8 cellular contexts compared by ENCODE assay signal in genomic region chr7:100335566-100336466, GRCh38. TPM values are rescaled to one million over a fixed set of nuclear protein-coding genes. Genes with fewer than 3 reads are reported as not detected.
DNase-seq lines count a peak whose midpoint lies in the region; ATAC-seq and TF ChIP-seq lines count a peak whose summit lies in the region.
"Not testable (repeated sequence)": the region's sequence is repeated elsewhere in the genome, so short reads cannot be mapped to it uniquely, and the experiment has no call there.

No MANE protein-coding gene starts in this region.

- TF ChIP-seq POLR2A in Raji (IDR thresholded peaks at IDR 0.05; ENCODE audit: insufficient read depth, low read depth, low read length): peak; percentile 97

- H3K27me3 Mint-ChIP-seq in stimulated activated naive CD8-positive, alpha-beta T cell treated with anti-CD3 and anti-CD28 coated beads, Interleukin-15, amount 100 ng/mL, for 72 hours: not testable (repeated sequence)

- peaks cover 39% of the 10 kb centered on the region for H3K4me1 Mint-ChIP-seq in stimulated activated naive CD8-positive, alpha-beta T cell treated with anti-CD3 and anti-CD28 coated beads, Interleukin-15, amount 100 ng/mL, for 72 hours

- not testable (repeated sequence) for H3K4me2 ChIP-seq in neural cell (ENCODE audit: low read length)

- H2AFZ ChIP-seq in neural cell (ENCODE audit: low read depth, low read length): peak overlapping the region; percentile 56

- not testable (repeated sequence) for H3K79me2 ChIP-seq in neural cell (replicated peaks; ENCODE audit: insufficient read depth, low read length)

- H3K36me3 ChIP-seq in H7 (replicated peaks; ENCODE audit: control insufficient read depth, insufficient read depth, low read length); neural cell (ENCODE audit: insufficient read depth, low read length): not testable (repeated sequence)

- not testable (repeated sequence) for H3K9me2 ChIP-seq in neural cell (ENCODE audit: insufficient read depth, low read length)

- peak overlapping the region; percentile 79 for H3K9ac ChIP-seq in neural cell (ENCODE audit: low read length)

- peak overlapping the region; percentile 74 for H3K4me3 ChIP-seq in H7 (ENCODE audit: insufficient read depth, low read depth, low read length)
- H3K4me3 ChIP-seq in neural cell (ENCODE audit: low read length): peak overlapping the region; percentile 73

- not testable (repeated sequence) for H3K9me3 Mint-ChIP-seq in stimulated activated naive CD8-positive, alpha-beta T cell treated with anti-CD3 and anti-CD28 coated beads, Interleukin-15, amount 100 ng/mL, for 72 hours

- H3K27me3 ChIP-seq in H7 (ENCODE audit: control insufficient read depth, insufficient read depth, low read length); neural cell (ENCODE audit: insufficient read depth, low read depth, low read length): not testable (repeated sequence)

- TF ChIP-seq CTCF in neural cell (IDR thresholded peaks at IDR 0.05; ENCODE audit: poor library complexity, severe bottlenecking): peak; percentile 38

- H3K27ac ChIP-seq in neural cell (ENCODE audit: low read length): peak overlapping the region; percentile 85

- TF ChIP-seq EP300 in neural cell (conservative IDR thresholded peaks at IDR 0.05; ENCODE audit: poor library complexity, severe bottlenecking): peak; percentile 26

- peak overlapping the region; percentile 96 for H3K4me3 Mint-ChIP-seq in stimulated activated naive CD8-positive, alpha-beta T cell treated with anti-CD3 and anti-CD28 coated beads, Interleukin-15, amount 100 ng/mL, for 72 hours

- TF ChIP-seq RAD21 in neural cell (conservative IDR thresholded peaks at IDR 0.05): not testable (repeated sequence)

- ATAC-seq in stimulated activated naive CD8-positive, alpha-beta T cell treated with anti-CD3 and anti-CD28 coated beads, Interleukin-15, amount 100 ng/mL, for 72 hours: peak; percentile 96

- H3F3A ChIP-seq in neural cell (ENCODE audit: insufficient read depth, low read length, poor library complexity, severe bottlenecking): not testable (repeated sequence)

- H3K9me3 ChIP-seq in neural cell (ENCODE audit: low read length): not testable (repeated sequence)

- not testable (repeated sequence) for H4K20me1 ChIP-seq in neural cell (ENCODE audit: insufficient read depth)

- H3K27ac Mint-ChIP-seq in stimulated activated naive CD8-positive, alpha-beta T cell treated with anti-CD3 and anti-CD28 coated beads, Interleukin-15, amount 100 ng/mL, for 72 hours: peak overlapping the region; percentile 94 to 97

- DNase-seq in ELR (ENCODE audit: low read depth) (peak; percentile 92), H7 (peak; percentile 96), M059J (ENCODE audit: low read depth) (peak; percentile 95), fibroblast of the conjunctiva (ENCODE audit: low read depth) (peak; percentile 85)
- DNase-seq in activated effector memory CD4-positive, alpha-beta T cell treated with anti-CD3 and anti-CD28 coated beads, Interleukin-2, amount 50 U/mL, for 16 hours: peak; percentile 96
- DNase-seq in stimulated activated naive CD8-positive, alpha-beta T cell treated with anti-CD3 and anti-CD28 coated beads, Interleukin-15, amount 100 ng/mL, for 72 hours: peak; percentile 87 to 90

TF ChIP-seq in neural cell, 6 proteins besides CTCF, POLR2A, EP300 and RAD21:
- TF ChIP-seq SMC3 (conservative IDR thresholded peaks at IDR 0.05; ENCODE audit: poor library complexity): peak; percentile 41
- TF ChIP-seq TAF1 (IDR thresholded peaks at IDR 0.05; ENCODE audit: low read depth): peak; percentile 54
- peak; percentile 46 for TF ChIP-seq REST (IDR thresholded peaks at IDR 0.05; ENCODE audit: borderline replicate concordance)
- TF ChIP-seq POLR2AphosphoS5 (IDR thresholded peaks at IDR 0.05): peak; percentile 98
- peak; percentile 96 for TF ChIP-seq MXI1 (conservative IDR thresholded peaks at IDR 0.05; ENCODE audit: poor library complexity, severe bottlenecking)

RNA-seq across cellular contexts. Expression of gene PILRB, which starts 22.1 kb away (rescaled TPM):
- 18.6 and 25.6 TPM in 2 replicates for total RNA-seq in H7 (2014; rRNA removed; shearing (Covaris generic))
- total RNA-seq in M059J (2014; rRNA removed; shearing (Covaris generic)): 7.0 and 8.0 TPM in 2 replicates
- 222 and 274 TPM in 2 replicates for polyA plus RNA-seq in neural cell
- polyA minus RNA-seq in neural cell: 52.0 and 53.3 TPM in 2 replicates

RNA-seq across cellular contexts. Expression of gene SPDYE3, which starts 28.3 kb away (rescaled TPM):
- not detected in 2 replicates for total RNA-seq in H7 (2014; rRNA removed; shearing (Covaris generic))
- total RNA-seq in M059J (2014; rRNA removed; shearing (Covaris generic)): not detected in 2 replicates
- polyA plus RNA-seq in neural cell: not detected in 2 replicates
- not detected in 2 replicates for polyA minus RNA-seq in neural cell

RNA-seq across cellular contexts. Expression of gene PILRA, which starts 37.5 kb away (rescaled TPM):
- total RNA-seq in H7 (2014; rRNA removed; shearing (Covaris generic)): 0.28 and 1.6 TPM in 2 replicates
- 0.54 TPM in 1 of 2 replicates, not detected in the other for total RNA-seq in M059J (2014; rRNA removed; shearing (Covaris generic))
- 23.7 and 29.2 TPM in 2 replicates for polyA plus RNA-seq in neural cell
- polyA minus RNA-seq in neural cell: 7.2 and 10.2 TPM in 2 replicates

Comparison
In these comparisons a context has a peak if more than half of its experiments do, and no peak if none do; other contexts are left out.
1. Peak in every context shown above with its lines: DNase-seq, ATAC-seq, H3K4me3 ChIP-seq and H3K27ac ChIP-seq.